ENCODE assay signal across 26 cellular contexts in genomic region chr7:15440482-15440881, GRCh38.
"Had no signal": no experiment of that assay in that cellular context is flagged by ENCODE, and none has a peak within 500 bp of the region (broad histone marks: within the 10 kb centered on the region; RNA-seq: fewer than 3 reads in every experiment).

No MANE protein-coding gene starts in this region.

- H3K4me3 Mint-ChIP-seq: activated CD4-positive, alpha-beta T cell treated with anti-CD3 and anti-CD28 coated beads, Interleukin-2, amount 10 ng/mL, durations not matched to agents 24 days and 14 days; activated CD8-positive, alpha-beta T cell treated with anti-CD3 and anti-CD28 coated beads for 36 hours; activated naive CD4-positive, alpha-beta T cell treated with anti-CD3 and anti-CD28 coated beads for 36 hours; activated T-cell treated with anti-CD3 and anti-CD28 coated beads, Interleukin-2, amount 50 U/mL, for 4 hours; activated T-helper 1 cell treated with anti-CD3 and anti-CD28 coated beads, Interleukin-12 subunit alpha, Interleukin-12 subunit beta, Interleukin-2, Interleukin-4 antibody, amounts not matched to agents 30 ng/mL and 10 ng/mL and 1 ng/mL, durations not matched to agents 14 hours and 24 hours and 36 hours; T-helper 1 cell treated with Interleukin-12 subunit alpha and Interleukin-12 subunit beta and Interleukin-4 antibody, amounts not matched to agents 30 μg/mL and 1 μg/mL, for 36 hours; T-helper 2 cell treated with Interferon-gamma antibody and Interleukin-4, amounts not matched to agents 5 μg/mL and 100 μg/mL, for 36 hours had no signal

- H3K4me1 ChIP-seq: adrenal gland, body of pancreas, SJSA1 had no signal

- H3K4me3 ChIP-seq: adrenal gland, body of pancreas, SJSA1 had no signal

- ATAC-seq: activated CD8-positive, alpha-beta T cell treated with anti-CD3 and anti-CD28 coated beads for 36 hours; activated naive CD4-positive, alpha-beta T cell treated with anti-CD3 and anti-CD28 coated beads, Interleukin-2, amount 50 U/mL, for 72 hours; activated T-cell treated with anti-CD3 and anti-CD28 coated beads, Interleukin-2, amount 50 U/mL, for 4 hours; body of pancreas had no signal

- H3K36me3 Mint-ChIP-seq: activated naive CD4-positive, alpha-beta T cell treated with anti-CD3 and anti-CD28 coated beads, Interleukin-2, amount 50 U/mL, for 72 hours had no signal

- H3K4me1 Mint-ChIP-seq: activated CD4-positive, alpha-beta T cell treated with anti-CD3 and anti-CD28 coated beads, Interleukin-2, amount 10 ng/mL, durations not matched to agents 24 days and 14 days had no signal

- H3K9me3 ChIP-seq: adrenal gland, body of pancreas, SJSA1, SK-N-SH had no signal

- H3K27me3 Mint-ChIP-seq: activated CD4-positive, alpha-beta T cell treated with anti-CD3 and anti-CD28 coated beads, Interleukin-2, amount 10 ng/mL, durations not matched to agents 24 days and 14 days; activated CD8-positive, alpha-beta T cell treated with anti-CD3 and anti-CD28 coated beads for 36 hours had no signal

- H3K36me3 ChIP-seq: adrenal gland, SJSA1 had no signal

- H3K27me3 ChIP-seq: adrenal gland, body of pancreas, SJSA1 had no signal

- H3K27ac Mint-ChIP-seq: activated CD4-positive, alpha-beta T cell treated with anti-CD3 and anti-CD28 coated beads, Interleukin-2, amount 10 ng/mL, durations not matched to agents 24 days and 14 days; activated CD8-positive, alpha-beta T cell treated with anti-CD3 and anti-CD28 coated beads for 36 hours; activated naive CD4-positive, alpha-beta T cell treated with anti-CD3 and anti-CD28 coated beads for 36 hours; activated naive CD4-positive, alpha-beta T cell treated with anti-CD3 and anti-CD28 coated beads, Interleukin-2, amount 50 U/mL, for 72 hours; activated T-helper 1 cell treated with anti-CD3 and anti-CD28 coated beads, Interleukin-12 subunit alpha, Interleukin-12 subunit beta, Interleukin-2, Interleukin-4 antibody, amounts not matched to agents 30 ng/mL and 10 ng/mL and 1 ng/mL, durations not matched to agents 14 hours and 24 hours and 36 hours; T-helper 1 cell treated with Interleukin-12 subunit alpha and Interleukin-12 subunit beta and Interleukin-4 antibody, amounts not matched to agents 30 μg/mL and 1 μg/mL, for 36 hours; T-helper 2 cell treated with Interferon-gamma antibody and Interleukin-4, amounts not matched to agents 5 μg/mL and 100 μg/mL, for 36 hours had no signal

- DNase-seq: activated CD4-positive, alpha-beta T cell treated with anti-CD3 and anti-CD28 coated beads, Interleukin-2, amount 10 ng/mL, durations not matched to agents 24 days and 14 days; activated CD4-positive, alpha-beta T cell treated with anti-CD3 and anti-CD28 coated beads, Interleukin-2, amount 50 U/mL, for 4 hours; activated CD8-positive, alpha-beta T cell treated with anti-CD3 and anti-CD28 coated beads for 36 hours; activated gamma-delta T cell treated with Interleukin-2 at 50 U/mL for 16 hours; activated naive CD4-positive, alpha-beta T cell treated with anti-CD3 and anti-CD28 coated beads for 36 hours; activated T-cell treated with anti-CD3 and anti-CD28 coated beads, Interleukin-2, amount 50 U/mL, for 4 hours; adrenal gland; body of pancreas; caudate nucleus; cerebellar nuclear complex; Karpas-422; NCI-H1048; NCI-H1105 treated with DMSO at 0.1 percent for 48 hours; NCI-H1436; NCI-H1694; NCI-H1930; NCI-H2081 treated with DMSO at 0.1 percent for 48 hours; NCI-H345; NCI-H524 treated with DMSO at 0.1 percent for 48 hours; SHP77 treated with DMSO at 0.1 percent for 48 hours had no signal

- H3K9ac ChIP-seq: SK-N-SH had no signal

- H3K27ac ChIP-seq: adrenal gland, body of pancreas, SJSA1 had no signal

- H3K4me2 ChIP-seq: SK-N-SH had no signal
